18 cellular contexts compared by ENCODE assay signal in the genomic region with DNA sequence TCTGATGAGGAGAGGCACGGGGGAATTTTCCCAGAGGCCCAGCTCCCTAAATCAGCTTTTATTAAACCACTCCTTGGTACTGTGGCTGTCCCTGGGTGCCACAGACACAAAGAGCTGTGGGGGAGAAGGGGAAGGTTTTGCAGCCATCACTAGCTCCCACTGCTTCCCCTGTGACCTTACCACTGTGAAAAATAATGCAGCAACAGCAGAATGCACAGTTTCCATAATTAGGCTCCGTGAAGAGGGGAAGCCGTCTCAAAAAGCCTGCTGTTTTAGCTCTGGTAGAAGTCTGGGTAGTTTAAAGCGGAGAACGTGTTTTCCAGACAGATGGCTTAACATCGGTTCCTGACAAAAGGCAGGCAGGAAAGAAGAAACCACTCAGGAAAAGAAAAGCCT. TPM values are rescaled to one million over a fixed set of nuclear protein-coding genes. Genes with fewer than 3 reads are reported as not detected.
A peak's percentile ranks its signal among the peaks of the same experiment; 100 is the strongest.
DNase-seq lines count a peak whose midpoint lies in the region; ATAC-seq, FAIRE-seq and TF ChIP-seq lines count a peak whose summit lies in the region.
"Had no signal": no experiment of that assay in that cellular context is flagged by ENCODE, and none has a peak within 500 bp of the region (broad histone marks: within the 10 kb centered on the region; RNA-seq: fewer than 3 reads in every experiment).

No MANE protein-coding gene starts in this region.

- TF ChIP-seq RAD21 in HepG2 (CRISPR knock-in tag; IDR thresholded peaks at IDR 0.05), result no peak

- no peaks in the 10 kb centered on the region for H3K9me3 ChIP-seq in T-helper 17 cell (ENCODE audit: control insufficient read depth, low read length, poor library complexity, severe bottlenecking)
- no peaks in the 10 kb centered on the region for H3K9me3 ChIP-seq in HepG2 (ENCODE audit: low read length)
- no peaks in the 10 kb centered on the region for H3K9me3 ChIP-seq in body of pancreas
- H3K9me3 ChIP-seq: colonic mucosa, esophagus muscularis mucosa, right atrium auricular region, vagina had no signal

- H2AFZ ChIP-seq in HepG2 (ENCODE audit: low read length), result no peak overlapping the region

- no peaks in the 10 kb centered on the region for H3K27me3 Mint-ChIP-seq in activated CD4-positive, alpha-beta T cell treated with anti-CD3 and anti-CD28 coated beads for 36 hours
- H3K27me3 Mint-ChIP-seq in T-helper 17 cell, result no peaks in the 10 kb centered on the region
- H3K27me3 Mint-ChIP-seq: stimulated activated memory B cell treated with anti-CD40 and anti-IgM and Interleukin-4, amounts not matched to agents 10 μg/mL and 1 μg/mL and 100 μg/mL, for 72 hours had no signal

- peak overlapping the region; percentile 9 for H3K27ac Mint-ChIP-seq in activated CD4-positive, alpha-beta T cell treated with anti-CD3 and anti-CD28 coated beads for 36 hours
- peak overlapping the region; percentile 14 for H3K27ac Mint-ChIP-seq in T-helper 17 cell
- peak overlapping the region; percentile 32 for H3K27ac Mint-ChIP-seq in stimulated activated effector memory CD8-positive, alpha-beta T cell treated with anti-CD3 and anti-CD28 coated beads, Interleukin-12 subunit alpha, Interleukin-12 subunit beta, amount 100 ng/mL, for 72 hours
- H3K27ac Mint-ChIP-seq: naive thymus-derived CD4-positive, alpha-beta T cell; stimulated activated memory B cell treated with anti-CD40 and anti-IgM and Interleukin-4, amounts not matched to agents 10 μg/mL and 1 μg/mL and 100 μg/mL, for 72 hours had no signal

- ATAC-seq in activated CD4-positive, alpha-beta T cell treated with anti-CD3 and anti-CD28 coated beads for 36 hours, result no peak
- ATAC-seq in T-helper 17 cell (no peak), HepG2 (no peak), GM18909 (IDR thresholded peaks at IDR 0.05; ENCODE audit: poor library complexity, unreplicated experiment) (no peak), body of pancreas (no peak)
- no peak for ATAC-seq in stimulated activated effector memory CD8-positive, alpha-beta T cell treated with anti-CD3 and anti-CD28 coated beads, Interleukin-12 subunit alpha, Interleukin-12 subunit beta, amount 100 ng/mL, for 72 hours
- ATAC-seq: left lobe of liver; naive thymus-derived CD4-positive, alpha-beta T cell; stimulated activated memory B cell treated with anti-CD40 and anti-IgM and Interleukin-4, amounts not matched to agents 10 μg/mL and 1 μg/mL and 100 μg/mL, for 72 hours had no signal

- no peak for TF ChIP-seq CTCF in HepG2 (CRISPR knock-in tag; IDR thresholded peaks at IDR 0.05)
- TF ChIP-seq CTCF in body of pancreas (IDR thresholded peaks at IDR 0.05), result no peak

- intact Hi-C loops in activated CD4-positive, alpha-beta T cell treated with anti-CD3 and anti-CD28 coated beads for 36 hours (cut with DNase I, micrococcal nuclease), result no loop called here
- intact Hi-C loops in HepG2 (cut with micrococcal nuclease; ENCODE audit: unreplicated experiment) (no loop called here), body of pancreas (cut with DNase I) (no loop called here)

- H3K27me3 ChIP-seq in HepG2 (ENCODE audit: control insufficient read depth in 1 of 2, insufficient read depth in 2 of 2, low read length in 2 of 2), result peaks cover 0 to 21% of the 10 kb centered on the region in 2 experiments; a peak in 3 of 5 replicates
- no peaks in the 10 kb centered on the region for H3K27me3 ChIP-seq in body of pancreas
- H3K27me3 ChIP-seq: colonic mucosa, esophagus muscularis mucosa, right atrium auricular region, vagina had no signal

- no peak overlapping the region for H3K4me3 Mint-ChIP-seq in activated CD4-positive, alpha-beta T cell treated with anti-CD3 and anti-CD28 coated beads for 36 hours
- H3K4me3 Mint-ChIP-seq in T-helper 17 cell, result no peak overlapping the region
- H3K4me3 Mint-ChIP-seq in stimulated activated effector memory CD8-positive, alpha-beta T cell treated with anti-CD3 and anti-CD28 coated beads, Interleukin-12 subunit alpha, Interleukin-12 subunit beta, amount 100 ng/mL, for 72 hours, result no peak overlapping the region
- H3K4me3 Mint-ChIP-seq: naive thymus-derived CD4-positive, alpha-beta T cell; stimulated activated memory B cell treated with anti-CD40 and anti-IgM and Interleukin-4, amounts not matched to agents 10 μg/mL and 1 μg/mL and 100 μg/mL, for 72 hours had no signal

- no peaks in the 10 kb centered on the region for H3K36me3 ChIP-seq in HepG2 (replicated peaks in 1 of 2; ENCODE audit: control insufficient read depth in 1 of 2, insufficient read depth in 2 of 2, low read length in 2 of 2)
- no peaks in the 10 kb centered on the region for H3K36me3 ChIP-seq in body of pancreas (replicated peaks in 1 of 2; ENCODE audit: insufficient read depth in 1 of 2, low read depth in 2 of 2)
- H3K36me3 ChIP-seq: colonic mucosa, esophagus muscularis mucosa, right atrium auricular region, vagina had no signal

- no peak for FAIRE-seq in HepG2 (lab: Jason Lieb, UNC)

- POLR2A ChIA-PET in activated CD4-positive, alpha-beta T cell treated with anti-CD3 and anti-CD28 coated beads for 36 hours (lab: Charles Lee), result no interaction called here
- POLR2A ChIA-PET in HepG2 (lab: Yijun Ruan, JAX), result interaction anchor here (0.6 to 1.0 kb wide), 3 partner anchors 21 to 29 kb away, joined by 3 to 4 read pairs (median 3); no protein-coding TSS in a partner anchor

- H3K79me2 ChIP-seq in HepG2 (ENCODE audit: insufficient read depth, low read length), result no peaks in the 10 kb centered on the region

- H3K4me1 ChIP-seq in HepG2 (ENCODE audit: insufficient read depth, low read length), result peaks cover 22% of the 10 kb centered on the region
- no peaks in the 10 kb centered on the region for H3K4me1 ChIP-seq in body of pancreas
- H3K4me1 ChIP-seq: colonic mucosa, vagina had no signal

- in situ Hi-C loops in HepG2 (cut with HindIII; ENCODE audit: extremely low pct_ligation_motif_present, low pct_unique_long_range_greater_than_20kb), result no loop called here

- H3K4me3 ChIP-seq in HepG2 (replicated peaks in 1 of 3; ENCODE audit: insufficient read depth in 1 of 3, low read depth in 2 of 3, low read length in 3 of 3) (no peak overlapping the region), body of pancreas (no peak overlapping the region)
- H3K4me3 ChIP-seq: colonic mucosa, esophagus muscularis mucosa, right atrium auricular region, vagina had no signal

- no peaks in the 10 kb centered on the region for H4K20me1 ChIP-seq in HepG2 (ENCODE audit: insufficient read depth, low read length)

- CTCF ChIA-PET in activated CD4-positive, alpha-beta T cell treated with anti-CD3 and anti-CD28 coated beads for 36 hours (lab: Charles Lee), result interaction anchor here (0.6 to 1.6 kb wide), 4 partner anchors 20 to 134 kb away, joined by 3 to 7 read pairs (median 4); no protein-coding TSS in a partner anchor
- CTCF ChIA-PET in HepG2 (lab: Yijun Ruan, JAX; ENCODE audit: low intra/inter-chr PET ratio, low total read pairs), result no interaction called here

- TF ChIP-seq POLR2A in HepG2 (IDR thresholded peaks at IDR 0.05; ENCODE audit: insufficient read depth in 1 of 2, low read depth in 2 of 2, low read length in 2 of 2), result no peak
- no peak for TF ChIP-seq POLR2A in body of pancreas (IDR thresholded peaks at IDR 0.05)

- no TSS peak for BruUV-seq in HepG2 (replicated peaks; lab: Mats Ljungman, UMichigan)

- DNase-seq in activated CD4-positive, alpha-beta T cell treated with anti-CD3 and anti-CD28 coated beads for 36 hours, result no peak
- no peak for DNase-seq in activated CD4-positive, alpha-beta T cell treated with anti-CD3 and anti-CD28 coated beads, Interleukin-2, amount 50 U/mL, for 48 hours
- no peak for DNase-seq in T-helper 17 cell
- DNase-seq in HepG2 (ENCODE audit: low spot score), result no peak
- DNase-seq in stimulated activated effector memory CD8-positive, alpha-beta T cell treated with anti-CD3 and anti-CD28 coated beads, Interleukin-12 subunit alpha, Interleukin-12 subunit beta, amount 100 ng/mL, for 72 hours (ENCODE audit: low spot score in 2 of 2), result no peak
- no peak for DNase-seq in RKO (ENCODE audit: low spot score)
- no peak for DNase-seq in body of pancreas
- DNase-seq: activated CD4-positive, alpha-beta T cell treated with anti-CD3 and anti-CD28 coated beads for 48 hours; colonic mucosa; COR-L47; naive thymus-derived CD4-positive, alpha-beta T cell; NCI-H1694 had no signal

- no peaks in the 10 kb centered on the region for H3K9me3 Mint-ChIP-seq in activated CD4-positive, alpha-beta T cell treated with anti-CD3 and anti-CD28 coated beads for 36 hours (ENCODE audit: low read depth)
- no peaks in the 10 kb centered on the region for H3K9me3 Mint-ChIP-seq in stimulated activated effector memory CD8-positive, alpha-beta T cell treated with anti-CD3 and anti-CD28 coated beads, Interleukin-12 subunit alpha, Interleukin-12 subunit beta, amount 100 ng/mL, for 72 hours
- H3K9me3 Mint-ChIP-seq: stimulated activated memory B cell treated with anti-CD40 and anti-IgM and Interleukin-4, amounts not matched to agents 10 μg/mL and 1 μg/mL and 100 μg/mL, for 72 hours had no signal

- H3K4me2 ChIP-seq in HepG2 (ENCODE audit: low read depth, low read length), result no peak overlapping the region

- no peaks in the 10 kb centered on the region for H3K36me3 Mint-ChIP-seq in activated CD4-positive, alpha-beta T cell treated with anti-CD3 and anti-CD28 coated beads for 36 hours (ENCODE audit: low read depth)
- peaks cover 4% of the 10 kb centered on the region for H3K36me3 Mint-ChIP-seq in T-helper 17 cell (ENCODE audit: low read depth)
- no peaks in the 10 kb centered on the region for H3K36me3 Mint-ChIP-seq in stimulated activated effector memory CD8-positive, alpha-beta T cell treated with anti-CD3 and anti-CD28 coated beads, Interleukin-12 subunit alpha, Interleukin-12 subunit beta, amount 100 ng/mL, for 72 hours
- H3K36me3 Mint-ChIP-seq: stimulated activated memory B cell treated with anti-CD40 and anti-IgM and Interleukin-4, amounts not matched to agents 10 μg/mL and 1 μg/mL and 100 μg/mL, for 72 hours had no signal

- TF ChIP-seq EP300 in HepG2 (IDR thresholded peaks at IDR 0.05; ENCODE audit: low read depth in 2 of 2, low read length in 2 of 2) (no peak), HepG2 (CRISPR knock-in tag; IDR thresholded peaks at IDR 0.05; ENCODE audit: borderline replicate concordance) (no peak)

- WGBS in HepG2 (ENCODE audit: low lambda C conversion rate), result 16% methylated on average over 5 of the region's 6 CpGs
- 49 to 50% methylated on average over 6 of the region's 6 CpGs for WGBS in body of pancreas, 2 donors

- H3K4me1 Mint-ChIP-seq in activated CD4-positive, alpha-beta T cell treated with anti-CD3 and anti-CD28 coated beads for 36 hours, result peaks cover 20% of the 10 kb centered on the region
- H3K4me1 Mint-ChIP-seq in T-helper 17 cell, result peaks cover 20% of the 10 kb centered on the region
- peaks cover 23% of the 10 kb centered on the region for H3K4me1 Mint-ChIP-seq in stimulated activated effector memory CD8-positive, alpha-beta T cell treated with anti-CD3 and anti-CD28 coated beads, Interleukin-12 subunit alpha, Interleukin-12 subunit beta, amount 100 ng/mL, for 72 hours

- H3K27ac ChIP-seq in HepG2 (ENCODE audit: extremely low read length, insufficient read depth, low read length), result no peak overlapping the region
- H3K27ac ChIP-seq in body of pancreas, result no peak overlapping the region
- H3K27ac ChIP-seq: colonic mucosa, esophagus muscularis mucosa, right atrium auricular region, vagina had no signal

- no peak overlapping the region for H3K9ac ChIP-seq in HepG2 (ENCODE audit: insufficient read depth, low read depth, low read length)

RNA-seq across cellular contexts. Expression of a gene that starts 27.5 kb away (rescaled TPM):
- total RNA-seq in activated CD4-positive, alpha-beta T cell treated with anti-CD3 and anti-CD28 coated beads for 36 hours, result 100 to 1,000 TPM; 122 to 148 TPM
- total RNA-seq in T-helper 17 cell, result 10 to 100 TPM; 82.3 to 89.8 TPM
- 45.3 and 59.5 TPM in 2 replicates for total RNA-seq in HepG2 (2016; rRNA removed; fragmentation: Illumina TruSeq; extraction: Trizol)
- total RNA-seq in HepG2 (2016; cell fraction: cytosol; rRNA removed; fragmentation: Illumina TruSeq; extraction: Trizol; ENCODE audit: low read depth), result 9.2 and 9.7 TPM in 2 replicates
- total RNA-seq in HepG2 (2016; cell fraction: insoluble cytoplasmic fraction; rRNA removed; fragmentation: Illumina TruSeq; extraction: Trizol), result 46.6 and 55.2 TPM in 2 replicates
- total RNA-seq in HepG2 (2016; cell fraction: membrane; rRNA removed; fragmentation: Illumina TruSeq; extraction: Trizol), result 21.6 and 23.9 TPM in 2 replicates
- total RNA-seq in HepG2 (2016; cell fraction: nucleus; rRNA removed; fragmentation: Illumina TruSeq; extraction: Trizol), result 33.9 and 39.0 TPM in 2 replicates
- 18.8 and 19.3 TPM in 2 replicates for polyA plus RNA-seq in HepG2 (2011; rRNA removed)
- 8.2 and 15.0 TPM in 2 replicates for polyA plus RNA-seq in HepG2 (2011; cell fraction: cytosol; rRNA removed)
- polyA plus RNA-seq in HepG2 (2011; cell fraction: nucleus; rRNA removed), result 10.7 and 15.8 TPM in 2 replicates
- 26.1 and 26.8 TPM in 2 replicates for polyA plus RNA-seq in HepG2 (2012)
- polyA plus RNA-seq in HepG2 (2016; cell fraction: cytosol; fragmentation: Illumina TruSeq; extraction: Trizol; ENCODE audit: low read depth), result 2.2 and 2.5 TPM in 2 replicates
- polyA plus RNA-seq in HepG2 (2016; cell fraction: insoluble cytoplasmic fraction; fragmentation: Illumina TruSeq; extraction: Trizol; ENCODE audit: low read depth), result 44.1 and 46.7 TPM in 2 replicates
- polyA plus RNA-seq in HepG2 (2016; cell fraction: membrane; fragmentation: Illumina TruSeq; extraction: Trizol; ENCODE audit: low read depth), result 10.7 and 11.2 TPM in 2 replicates
- polyA plus RNA-seq in HepG2 (2016; cell fraction: nucleus; fragmentation: Illumina TruSeq; extraction: Trizol; ENCODE audit: insufficient read depth, low read depth), result 30.1 and 35.6 TPM in 2 replicates
- polyA minus RNA-seq in HepG2 (2011; rRNA and poly(A)+ RNA removed; ENCODE audit: low replicate concordance), result 20.0 and 27.9 TPM in 2 replicates
- polyA minus RNA-seq in HepG2 (2011; cell fraction: cytosol; rRNA and poly(A)+ RNA removed), result 24.9 and 29.5 TPM in 2 replicates
- polyA minus RNA-seq in HepG2 (2011; cell fraction: nucleus; rRNA and poly(A)+ RNA removed), result 29.0 and 50.4 TPM in 2 replicates
- total RNA-seq in body of pancreas, result 10 to 100 TPM; 32.3 to 34.5 TPM
